10 cellular contexts compared by ENCODE assay signal in genomic region chrX:24426340-24426913, GRCh38. TPM values are rescaled to one million over a fixed set of nuclear protein-coding genes. Genes with fewer than 3 reads are reported as not detected.
A peak's percentile ranks its signal among the peaks of the same experiment; 100 is the strongest.
DNase-seq lines count a peak whose midpoint lies in the region; ATAC-seq and TF ChIP-seq lines count a peak whose summit lies in the region.
"Had no signal": no experiment of that assay in that cellular context is flagged by ENCODE, and none has a peak within 500 bp of the region (broad histone marks: within the 10 kb centered on the region; RNA-seq: fewer than 3 reads in every experiment).

No MANE protein-coding gene starts in this region.

- no peaks in the 10 kb centered on the region for H4K20me1 ChIP-seq in Karpas-422 (ENCODE audit: insufficient read depth, low read depth, low read length)

- H3K27ac Mint-ChIP-seq in natural killer cell treated with Interleukin-12 subunit alpha and Interleukin-12 subunit beta and Interleukin-15 and Interleukin-18, amount 100 ng/mL, for 72 hours: no peak overlapping the region

- intact Hi-C loops in vagina (cut with DNase I): no loop called here

- no peak for TF ChIP-seq CTCF in choroid plexus epithelial cell (conservative IDR thresholded peaks at IDR 0.05; ENCODE audit: low read depth, low read length)
- no peak for TF ChIP-seq CTCF in vagina (IDR thresholded peaks at IDR 0.05)

- H3K4me2 ChIP-seq in Karpas-422 (ENCODE audit: low read depth, low read length, poor library complexity, severe bottlenecking): no peak overlapping the region

- H3K9me2 ChIP-seq in Karpas-422 (replicated peaks; ENCODE audit: insufficient read depth, low read length): no peaks in the 10 kb centered on the region

- no peaks in the 10 kb centered on the region for H3K79me2 ChIP-seq in Karpas-422 (ENCODE audit: low read length)

- no peak overlapping the region for H3K4me3 Mint-ChIP-seq in natural killer cell treated with Interleukin-12 subunit alpha and Interleukin-12 subunit beta and Interleukin-15 and Interleukin-18, amount 100 ng/mL, for 72 hours

- H3K4me3 ChIP-seq in Karpas-422 (ENCODE audit: low read length) (no peak overlapping the region), choroid plexus epithelial cell (ENCODE audit: low read depth, low read length) (no peak overlapping the region), vagina (no peak overlapping the region)

- H3K4me1 ChIP-seq in Karpas-422 (ENCODE audit: low read length) (no peaks in the 10 kb centered on the region), vagina (peaks cover 8% of the 10 kb centered on the region)

- H3K36me3 Mint-ChIP-seq in natural killer cell treated with Interleukin-12 subunit alpha and Interleukin-12 subunit beta and Interleukin-15 and Interleukin-18, amount 100 ng/mL, for 72 hours: no peaks in the 10 kb centered on the region

- H3K9me3 ChIP-seq in Karpas-422 (ENCODE audit: low read length) (no peaks in the 10 kb centered on the region), vagina (no peaks in the 10 kb centered on the region)

- no peaks in the 10 kb centered on the region for H3K27me3 Mint-ChIP-seq in natural killer cell treated with Interleukin-12 subunit alpha and Interleukin-12 subunit beta and Interleukin-15 and Interleukin-18, amount 100 ng/mL, for 72 hours

- H3K9ac ChIP-seq in Karpas-422 (ENCODE audit: low read length): no peak overlapping the region

- no peak for TF ChIP-seq POLR2A in vagina (IDR thresholded peaks at IDR 0.05)

- peaks cover 0 to 10% of the 10 kb centered on the region in 2 donors for H3K4me1 Mint-ChIP-seq in natural killer cell treated with Interleukin-12 subunit alpha and Interleukin-12 subunit beta and Interleukin-15 and Interleukin-18, amount 100 ng/mL, for 72 hours (ENCODE audit: low read depth in 2 of 2)

- peak overlapping the region; percentile 69; the same call in 1 of the 2 replicates for H2AFZ ChIP-seq in Karpas-422 (ENCODE audit: low read length)

- peak; percentile 40 for DNase-seq in ELR (ENCODE audit: low read depth)
- DNase-seq in Karpas-422: peak; percentile 64
- peak; percentile 36 for DNase-seq in choroid plexus epithelial cell (ENCODE audit: low read depth)
- no peak for DNase-seq in natural killer cell treated with Interleukin-12 subunit alpha and Interleukin-12 subunit beta and Interleukin-15 and Interleukin-18, amount 100 ng/mL, for 72 hours (ENCODE audit: low spot score)
- no peak for DNase-seq in vagina (ENCODE audit: extremely low spot score in 2 of 2)
- no peak for DNase-seq in NCI-H1417 (lab: John Stamatoyannopoulos, UW)
- DNase-seq: activated CD4-positive, alpha-beta T cell treated with anti-CD3 and anti-CD28 coated beads for 4 hours; NCI-H2171 treated with DMSO at 0.1 percent for 48 hours had no signal

- H3K27ac ChIP-seq in Karpas-422 (ENCODE audit: low read length) (no peak overlapping the region), vagina (no peak overlapping the region)

- H3K27me3 ChIP-seq in Karpas-422 (ENCODE audit: low read length) (no peaks in the 10 kb centered on the region), vagina (no peaks in the 10 kb centered on the region)

- H3K9me3 Mint-ChIP-seq in natural killer cell treated with Interleukin-12 subunit alpha and Interleukin-12 subunit beta and Interleukin-15 and Interleukin-18, amount 100 ng/mL, for 72 hours: no peaks in the 10 kb centered on the region

- H3K36me3 ChIP-seq in Karpas-422 (ENCODE audit: insufficient read depth, low read length) (no peaks in the 10 kb centered on the region), vagina (no peaks in the 10 kb centered on the region)

- peak; percentile 36 to 61 for ATAC-seq in natural killer cell treated with Interleukin-12 subunit alpha and Interleukin-12 subunit beta and Interleukin-15 and Interleukin-18, amount 100 ng/mL, for 72 hours
- ATAC-seq in HG03439 (IDR thresholded peaks at IDR 0.05; ENCODE audit: unreplicated experiment) (no peak), GM21381 (IDR thresholded peaks at IDR 0.05; ENCODE audit: unreplicated experiment) (no peak)

RNA-seq across cellular contexts. Expression of gene PDK3, which starts 38.7 kb away (rescaled TPM):
- 13.8 and 20.1 TPM in 2 replicates for total RNA-seq in Karpas-422 (2014; rRNA removed; shearing (Covaris generic); ENCODE audit: low replicate concordance)
- 10 to 100 TPM; 21.8 to 37.6 TPM for total RNA-seq in natural killer cell treated with Interleukin-12 subunit alpha and Interleukin-12 subunit beta and Interleukin-15 and Interleukin-18, amount 100 ng/mL, for 72 hours
- 23.3 TPM for total RNA-seq in vagina

Comparison
In these comparisons a context has a peak if more than half of its experiments do, and no peak if none do; other contexts are left out.
1. DNase-seq: peak in ELR (single experiment), Karpas-422 (single experiment) and choroid plexus epithelial cell (single experiment); none in natural killer cell treated with Interleukin-12 subunit alpha and Interleukin-12 subunit beta and Interleukin-15 and Interleukin-18, amount 100 ng/mL, for 72 hours (single experiment), vagina (0 of 2) and NCI-H1417 (0 of 3).
2. ATAC-seq: peak in natural killer cell treated with Interleukin-12 subunit alpha and Interleukin-12 subunit beta and Interleukin-15 and Interleukin-18, amount 100 ng/mL, for 72 hours (2 of 2); none in HG03439 (single experiment) and GM21381 (single experiment).